In genomic region chr2:8676915-8677645, GRCh38 we compare ENCODE assay signal across 8 cellular contexts. TPM values are rescaled to one million over a fixed set of nuclear protein-coding genes. Genes with fewer than 3 reads are reported as not detected.
A peak's percentile ranks its signal among the peaks of the same experiment; 100 is the strongest.
DNase-seq lines count a peak whose midpoint lies in the region; ATAC-seq, FAIRE-seq and TF ChIP-seq lines count a peak whose summit lies in the region.

No MANE protein-coding gene starts in this region.

- no peak for FAIRE-seq in D721Med (lab: Jason Lieb, UNC)

- intact Hi-C loops in CD14-positive monocyte (cut with micrococcal nuclease), result loop anchor here (5.0 kb wide), 4 partner anchors 35 to 145 kb away; no protein-coding TSS in a partner anchor
- intact Hi-C loops in colonic mucosa (cut with DNase I), result no loop called here

- H3K36me3 ChIP-seq in colonic mucosa, result no peaks in the 10 kb centered on the region

- peaks cover 45% of the 10 kb centered on the region for H3K4me1 Mint-ChIP-seq in CD14-positive monocyte

- TF ChIP-seq CTCF in CD14-positive monocyte (IDR thresholded peaks at IDR 0.05), result no peak
- TF ChIP-seq CTCF in colonic mucosa (IDR thresholded peaks at IDR 0.05), result no peak
- no peak for TF ChIP-seq CTCF in GM13977 (IDR thresholded peaks at IDR 0.05; ENCODE audit: extremely low read depth, insufficient read depth, missing control alignments)
- no peak for TF ChIP-seq CTCF in D721Med (IDR thresholded peaks at IDR 0.05; ENCODE audit: insufficient read depth, missing control alignments)

- H3K9me3 Mint-ChIP-seq in CD14-positive monocyte, result peaks cover 15 to 44% (median 43%) of the 10 kb centered on the region in 7 donors

- peaks cover 5% of the 10 kb centered on the region for H3K4me1 ChIP-seq in colonic mucosa

- in situ Hi-C loops in GM13977 (cut with MboI; ENCODE audit: low pct_unique_long_range_greater_than_20kb, low sequenced_read_pairs, unreplicated experiment), result loop anchor here (25.0 kb wide), 1 partner anchor 365 kb away; no protein-coding TSS in a partner anchor

- no peaks in the 10 kb centered on the region for H3K9me3 ChIP-seq in colonic mucosa

- peak overlapping the region; percentile 84 for H3K27ac ChIP-seq in colonic mucosa

- H3K4me3 Mint-ChIP-seq in CD14-positive monocyte, result peak overlapping the region; percentile 68 to 89

- DNase-seq in CD14-positive monocyte (ENCODE audit: low spot score) (no peak), NCI-H1417 (lab: John Stamatoyannopoulos, UW) (peak; percentile 76 to 88 (median 81)), colonic mucosa (peak; percentile 35), midbrain (lab: John Stamatoyannopoulos, UW) (peak; percentile 32), GM13977 (ENCODE audit: low spot score) (no peak), D721Med (ENCODE audit: insufficient read length, low spot score) (no peak)

- H3K27ac Mint-ChIP-seq in CD14-positive monocyte, result peak overlapping the region in 5 of 7 donors; percentile 85 to 92 (median 91)

- ATAC-seq in HG02870 (IDR thresholded peaks at IDR 0.05; ENCODE audit: unreplicated experiment) (no peak), HG03521 (IDR thresholded peaks at IDR 0.05; ENCODE audit: unreplicated experiment) (no peak)

- no peaks in the 10 kb centered on the region for H3K27me3 ChIP-seq in colonic mucosa

- peak overlapping the region; percentile 32 for H3K4me3 ChIP-seq in colonic mucosa

- H3K36me3 Mint-ChIP-seq in CD14-positive monocyte, result peaks cover 30 to 31% of the 10 kb centered on the region in 2 donors

- peaks cover 32 to 67% (median 48%) of the 10 kb centered on the region in 3 donors for H3K27me3 Mint-ChIP-seq in CD14-positive monocyte (ENCODE audit: low read depth in 3 of 3)

- H3K9ac ChIP-seq in colonic mucosa (ENCODE audit: low read depth in 2 of 2, low read length in 2 of 2), result peak overlapping the region; percentile 61 to 71

RNA-seq across cellular contexts. Expression of gene ID2, which starts 4.8 kb away (rescaled TPM):
- polyA plus RNA-seq in CD14-positive monocyte, result 100 to 1,000 TPM; 282 to 295 TPM
- total RNA-seq in colonic mucosa, result 100 to 1,000 TPM in 1 of 2 donors, 10 to 100 TPM in 1; 100.0 to 108 TPM

Comparison
In these comparisons a context has a peak if more than half of its experiments do, and no peak if none do; other contexts are left out.
1. DNase-seq: peak in NCI-H1417 (3 of 3), colonic mucosa (single experiment) and midbrain (single experiment); none in CD14-positive monocyte (single experiment), GM13977 (single experiment) and D721Med (single experiment).